24 cellular contexts compared by ENCODE assay signal in genomic region chr2:221500501-221501209, GRCh38.
DNase-seq lines count a peak whose midpoint lies in the region; ATAC-seq, FAIRE-seq and TF ChIP-seq lines count a peak whose summit lies in the region.
"Had no signal": no experiment of that assay in that cellular context is flagged by ENCODE, and none has a peak within 500 bp of the region (broad histone marks: within the 10 kb centered on the region; RNA-seq: fewer than 3 reads in every experiment).

No MANE protein-coding gene starts in this region.

- FAIRE-seq in kidney (lab: Jason Lieb, UNC): no peak
- FAIRE-seq: GM18507 had no signal

- 28 to 39% (median 32%) methylated on average over 6 of the region's 6 CpGs for WGBS in psoas muscle, 3 donors

- no peak for TF ChIP-seq CTCF in kidney (IDR thresholded peaks at IDR 0.05; ENCODE audit: borderline replicate concordance, extremely low read depth, insufficient read depth)
- no peak for TF ChIP-seq CTCF in psoas muscle (IDR thresholded peaks at IDR 0.05)

- in situ Hi-C loops in ACHN (cut with HindIII; ENCODE audit: low pct_ligation_motif_present, low pct_unique_long_range_greater_than_20kb, low sequenced_read_pairs) (no loop called here), G401 (cut with HindIII; ENCODE audit: low sequenced_read_pairs) (no loop called here)

- no peaks in the 10 kb centered on the region for H3K36me3 ChIP-seq in kidney (ENCODE audit: control insufficient read depth in 1 of 2, insufficient read depth in 2 of 2, low read length in 2 of 2)
- H3K36me3 ChIP-seq in psoas muscle (ENCODE audit: insufficient read depth in 1 of 2, low read depth in 1 of 2): no peaks in the 10 kb centered on the region
- H3K36me3 ChIP-seq: prostate gland, SJCRH30 had no signal

- ATAC-seq in psoas muscle (peak; percentile 83 to 92 (median 84)), HG03520 (IDR thresholded peaks at IDR 0.05; ENCODE audit: unreplicated experiment) (no peak)
- ATAC-seq: esophagus mucosa had no signal

- H3K4me3 ChIP-seq in kidney (ENCODE audit: low read length in 2 of 2): peak overlapping the region; percentile 51 to 55
- H3K4me3 ChIP-seq in psoas muscle: peak overlapping the region; percentile 42
- H3K4me3 ChIP-seq: lung, prostate gland, SJCRH30 had no signal

- DNase-seq in ACHN (peak; percentile 17), G401 (ENCODE audit: low spot score) (peak; percentile 56), kidney (no peak), psoas muscle (no peak), SIG-M5 treated with dmso at 0.1 percent for 504 hours (lab: John Stamatoyannopoulos, UW; ENCODE audit: unreplicated experiment) (no peak), head of caudate nucleus (no peak), NCI-H1436 (lab: John Stamatoyannopoulos, UW) (no peak)
- DNase-seq: activated CD4-positive, alpha-beta memory T cell treated with anti-CD3 and anti-CD28 coated beads, Interleukin-2, amount 10 ng/mL, durations not matched to agents 7 days and 5 days; activated naive CD4-positive, alpha-beta T cell treated with anti-CD3 and anti-CD28 coated beads, Interleukin-2, amount 50 U/mL, for 16 hours; activated T-cell treated with anti-CD3 and anti-CD28 coated beads, Interleukin-2, amount 50 U/mL, for 24 hours; aorta; COR-L47; KBM-7; NCI-H1092 treated with DMSO at 0.1 percent for 48 hours; NCI-H524 treated with DMSO at 0.1 percent for 48 hours; OCI-M1; stimulated activated CD4-positive, alpha-beta T cell treated with anti-CD3 and anti-CD28 coated beads, Interleukin-12 subunit alpha, Interleukin-12 subunit beta, amount 100 ng/mL, for 4 hours; stimulated activated CD8-positive, alpha-beta memory T cell treated with anti-CD3 and anti-CD28 coated beads, Interleukin-4, amount 100 ng/mL, for 48 hours had no signal

- H3K9me3 ChIP-seq in kidney (ENCODE audit: control insufficient read depth in 1 of 2, low read length in 2 of 2) (no peaks in the 10 kb centered on the region), psoas muscle (no peaks in the 10 kb centered on the region)
- H3K9me3 ChIP-seq: prostate gland, SJCRH30 had no signal

- H3K4me1 ChIP-seq in kidney (ENCODE audit: control insufficient read depth in 1 of 2, insufficient read depth in 1 of 2, low read depth in 1 of 2, low read length in 2 of 2) (peaks cover 2 to 6% of the 10 kb centered on the region in 2 donors), psoas muscle (peaks cover 19% of the 10 kb centered on the region)
- H3K4me1 ChIP-seq: prostate gland had no signal

- peak overlapping the region in 1 of 2 donors; percentile 1 for H3K9ac ChIP-seq in kidney (ENCODE audit: low read length in 2 of 2)

- no peaks in the 10 kb centered on the region for H3K27me3 ChIP-seq in psoas muscle (ENCODE audit: insufficient read depth in 3 of 3, low read length in 2 of 3)
- H3K27me3 ChIP-seq: SJCRH30 had no signal

- peak overlapping the region in 1 of 2 donors; percentile 20 for H3K27ac ChIP-seq in kidney (ENCODE audit: low read depth in 2 of 2, low read length in 2 of 2)
- H3K27ac ChIP-seq in psoas muscle: peak overlapping the region; percentile 58
- H3K27ac ChIP-seq: prostate gland, SJCRH30 had no signal

- intact Hi-C loops in kidney (cut with DNase I): no loop called here
- intact Hi-C loops in psoas muscle (cut with DNase I): no loop called here
- intact Hi-C loops in head of caudate nucleus (cut with DNase I): no loop called here

Comparison
In these comparisons a context has a peak if more than half of its experiments do, and no peak if none do; other contexts are left out.
1. DNase-seq: peak in ACHN (single experiment) and G401 (single experiment); none in kidney (single experiment), psoas muscle (0 of 2), SIG-M5 treated with dmso at 0.1 percent for 504 hours (single experiment), head of caudate nucleus (0 of 42) and NCI-H1436 (single experiment).